ENCODE assay signal across 7 cellular contexts in the genomic region with DNA sequence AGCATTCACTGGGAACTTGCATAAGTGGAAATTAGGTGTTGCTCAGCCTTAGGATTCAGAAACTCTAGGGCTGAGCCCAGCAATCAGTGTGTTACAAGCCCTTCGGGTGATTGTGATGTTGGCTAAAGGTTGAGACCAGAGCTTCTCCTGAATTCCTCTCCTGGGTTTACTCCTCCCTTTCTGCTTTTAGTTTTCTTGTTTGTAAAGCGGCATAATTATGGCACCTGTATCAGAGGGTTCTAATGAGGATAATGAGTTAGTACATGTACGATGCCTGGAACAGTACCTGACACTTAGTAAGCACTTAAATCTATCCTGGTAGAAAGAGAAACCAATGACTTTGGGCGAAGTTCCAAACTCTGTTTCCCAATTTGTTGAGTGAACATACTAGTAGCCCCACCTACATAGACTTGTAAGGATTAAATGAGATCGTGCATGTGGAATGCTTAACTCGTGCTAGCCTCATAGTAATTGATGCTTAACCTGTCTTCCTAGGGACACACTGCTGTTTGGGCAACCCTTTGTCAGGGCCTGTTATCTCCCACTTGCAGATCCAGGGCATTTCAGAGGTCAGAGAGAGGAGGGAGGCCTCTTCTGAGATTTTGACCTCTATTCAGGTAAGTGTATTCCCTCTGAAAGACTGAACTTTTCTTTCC. TPM values are rescaled to one million over a fixed set of nuclear protein-coding genes. Genes with fewer than 3 reads are reported as not detected.
DNase-seq lines count a peak whose midpoint lies in the region; FAIRE-seq and TF ChIP-seq lines count a peak whose summit lies in the region.

No MANE protein-coding gene starts in this region.

- peaks cover 29% of the 10 kb centered on the region for H3K36me3 ChIP-seq in PC-9 (ENCODE audit: low read depth)
- H3K36me3 ChIP-seq in endothelial cell of umbilical vein (ENCODE audit: control insufficient read depth in 2 of 2, extremely low read depth in 1 of 2, insufficient read depth in 2 of 2, low read length in 2 of 2): no peaks in the 10 kb centered on the region
- H3K36me3 ChIP-seq in prostate gland: no peaks in the 10 kb centered on the region

- POLR2A ChIA-PET in PC-9 (lab: Charles Lee; ENCODE audit: unreplicated experiment): interaction anchor here (0.6 to 1.4 kb wide), 3 partner anchors 16 to 113 kb away, joined by 3 to 7 read pairs (median 4); no protein-coding TSS in a partner anchor
- POLR2A ChIA-PET in endothelial cell of umbilical vein (lab: Charles Lee): no interaction called here

- TF ChIP-seq CTCF in PC-9 (conservative IDR thresholded peaks at IDR 0.05) (no peak), endothelial cell of umbilical vein (IDR thresholded peaks at IDR 0.05; ENCODE audit: extremely low read depth in 1 of 2, insufficient read depth in 1 of 2, low read depth in 1 of 2, low read length in 2 of 2) (no peak), prostate gland (IDR thresholded peaks at IDR 0.05) (no peak)

- WGBS in prostate gland: 97% methylated on average over 6 of the region's 6 CpGs

- H2AFZ ChIP-seq in PC-9 (peak overlapping the region; percentile 78; the same call in 1 of the 2 replicates), endothelial cell of umbilical vein (ENCODE audit: low read depth, low read length) (peak overlapping the region; percentile 86)

- H4K20me1 ChIP-seq in PC-9 (ENCODE audit: insufficient read depth): peaks cover 29% of the 10 kb centered on the region
- H4K20me1 ChIP-seq in endothelial cell of umbilical vein (replicated peaks; ENCODE audit: control insufficient read depth, extremely low read depth, insufficient read depth, low read length): no peaks in the 10 kb centered on the region

- CTCF ChIA-PET in PC-9 (lab: Charles Lee): no interaction called here
- CTCF ChIA-PET in endothelial cell of umbilical vein (lab: Charles Lee): interaction anchor here (0.7 to 2.2 kb wide), 6 partner anchors 9 to 50 kb away, joined by 3 to 5 read pairs (median 4); no protein-coding TSS in a partner anchor

- peak; percentile 76 for FAIRE-seq in GM19239 (lab: Jason Lieb, UNC)
- FAIRE-seq in endothelial cell of umbilical vein (lab: Jason Lieb, UNC): peak; percentile 43

- DNase-seq in GM19239 (ENCODE audit: insufficient read length, low spot score) (no peak), PC-9 (peak in 1 of 2 experiments; percentile 84), endothelial cell of umbilical vein (ENCODE audit: low read depth, low spot score) (no peak), prostate gland (ENCODE audit: low spot score) (no peak), activated gamma-delta T cell treated with Interleukin-2 at 50 U/mL for 16 hours (no peak), KBM-7 (no peak), NCI-H2227 (lab: John Stamatoyannopoulos, UW; ENCODE audit: unreplicated experiment) (no peak)

- H3K4me1 ChIP-seq in PC-9 (replicated peaks; ENCODE audit: insufficient read depth) (peaks cover 22% of the 10 kb centered on the region), endothelial cell of umbilical vein (ENCODE audit: control insufficient read depth, extremely low read depth, insufficient read depth, low read length) (peaks cover 16% of the 10 kb centered on the region), prostate gland (replicated peaks) (peaks cover 2% of the 10 kb centered on the region)

- no peaks in the 10 kb centered on the region for H3K9me1 ChIP-seq in endothelial cell of umbilical vein (replicated peaks; ENCODE audit: control insufficient read depth, extremely low read depth, insufficient read depth, low read length)

- intact Hi-C loops in PC-9 (cut with micrococcal nuclease; ENCODE audit: unreplicated experiment) (loop anchor here (2.0 to 5.0 kb wide), 2 partner anchors 47 to 92 kb away; no protein-coding TSS in a partner anchor), endothelial cell of umbilical vein (cut with micrococcal nuclease) (loop anchor here (2.0 kb wide), 2 partner anchors 33 to 99 kb away; no protein-coding TSS in a partner anchor), prostate gland (cut with DNase I) (loop anchor here (2.0 to 5.0 kb wide), 3 partner anchors 49 to 97 kb away; no protein-coding TSS in a partner anchor)

- H3K9me2 ChIP-seq in PC-9 (ENCODE audit: insufficient read depth): no peaks in the 10 kb centered on the region

- H3K27me3 ChIP-seq in PC-9 (ENCODE audit: insufficient read depth, low read depth) (no peaks in the 10 kb centered on the region), endothelial cell of umbilical vein (ENCODE audit: control insufficient read depth in 2 of 2, insufficient read depth in 2 of 2, low read length in 2 of 2) (no peaks in the 10 kb centered on the region), prostate gland (replicated peaks; ENCODE audit: insufficient read depth) (no peaks in the 10 kb centered on the region)

- peak overlapping the region; percentile 65 for H3K4me2 ChIP-seq in PC-9
- H3K4me2 ChIP-seq in endothelial cell of umbilical vein (ENCODE audit: insufficient read depth, low read length): peak overlapping the region; percentile 3

- H3K79me2 ChIP-seq in PC-9 (ENCODE audit: low read depth) (peaks cover 37% of the 10 kb centered on the region), endothelial cell of umbilical vein (ENCODE audit: control insufficient read depth, insufficient read depth, low read length) (peaks cover 29% of the 10 kb centered on the region)

- no peak overlapping the region for H3K9ac ChIP-seq in endothelial cell of umbilical vein (replicated peaks; ENCODE audit: extremely low read depth, insufficient read depth, low read length)

- in situ Hi-C loops in KBM-7 (cut with MboI; ENCODE audit: low pct_unique_long_range_greater_than_20kb, low sequenced_read_pairs): no loop called here

- dilution Hi-C loops in endothelial cell of umbilical vein (cut with MboI; ENCODE audit: extremely low pct_ligation_motif_present, low sequenced_read_pairs): no loop called here

- peak overlapping the region; percentile 86; the same call in 1 of the 2 replicates for H3K4me3 ChIP-seq in PC-9
- no peak overlapping the region for H3K4me3 ChIP-seq in endothelial cell of umbilical vein (replicated peaks in 1 of 3; ENCODE audit: insufficient read depth in 1 of 3, low read depth in 1 of 3, low read length in 3 of 3)
- H3K4me3 ChIP-seq in prostate gland: no peak overlapping the region

- TF ChIP-seq POLR2A in endothelial cell of umbilical vein (IDR thresholded peaks at IDR 0.05; ENCODE audit: low read depth, low read length) (no peak), prostate gland (IDR thresholded peaks at IDR 0.05) (no peak)

- peak overlapping the region; percentile 92 for H3K27ac ChIP-seq in PC-9
- H3K27ac ChIP-seq in endothelial cell of umbilical vein (ENCODE audit: insufficient read depth, low read depth, low read length): no peak overlapping the region
- peak overlapping the region; percentile 99 to 100 for H3K27ac ChIP-seq in prostate gland

- H3F3A ChIP-seq in PC-9 (ENCODE audit: insufficient read depth, low read depth): peaks cover 43% of the 10 kb centered on the region

- no peaks in the 10 kb centered on the region for H3K9me3 ChIP-seq in PC-9 (ENCODE audit: insufficient read depth, low read depth)
- no peaks in the 10 kb centered on the region for H3K9me3 ChIP-seq in endothelial cell of umbilical vein (replicated peaks; ENCODE audit: control insufficient read depth, insufficient read depth, low read length)
- H3K9me3 ChIP-seq in prostate gland: no peaks in the 10 kb centered on the region

- BruUV-seq in PC-9 (replicated peaks; lab: Mats Ljungman, UMichigan) (no TSS peak), endothelial cell of umbilical vein (replicated peaks; lab: Mats Ljungman, UMichigan) (no TSS peak)

TF ChIP-seq in endothelial cell of umbilical vein, 7 proteins besides CTCF, POLR2A, EP300 and RAD21:
- TF ChIP-seq MYC (IDR thresholded peaks at IDR 0.05; ENCODE audit: low read depth, low read length) (no peak), GATA2 (IDR thresholded peaks at IDR 0.05; ENCODE audit: insufficient read depth, insufficient read length, low read depth, low read length) (no peak), FOS (IDR thresholded peaks at IDR 0.05; ENCODE audit: borderline replicate concordance, insufficient read depth, low read length) (no peak), JUN (IDR thresholded peaks at IDR 0.05; ENCODE audit: borderline replicate concordance, insufficient read depth, insufficient read length, low read depth) (no peak), EZH2 (IDR thresholded peaks at IDR 0.05; ENCODE audit: borderline replicate concordance, low read depth, low read length, severe bottlenecking) (no peak), POLR2AphosphoS5 (IDR thresholded peaks at IDR 0.05; ENCODE audit: insufficient read depth, low read depth, low read length) (no peak)
- TF ChIP-seq, protein P1, sequence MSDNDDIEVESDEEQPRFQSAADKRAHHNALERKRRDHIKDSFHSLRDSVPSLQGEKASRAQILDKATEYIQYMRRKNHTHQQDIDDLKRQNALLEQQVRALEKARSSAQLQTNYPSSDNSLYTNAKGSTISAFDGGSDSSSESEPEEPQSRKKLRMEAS (IDR thresholded peaks at IDR 0.05; ENCODE audit: insufficient read depth, insufficient read length): no peak

RNA-seq across cellular contexts. Expression of a gene that starts 0.9 kb away (rescaled TPM):
- total RNA-seq in PC-9 (2021) (231 and 240 TPM in 2 replicates), endothelial cell of umbilical vein (105 and 108 TPM in 2 replicates), prostate gland (100 to 1,000 TPM; 118 to 222 TPM)
- 54.5 and 58.5 TPM in 2 replicates for polyA plus RNA-seq in endothelial cell of umbilical vein
- 61.7 and 70.4 TPM in 2 replicates for polyA plus RNA-seq in endothelial cell of umbilical vein (2011; cell fraction: cytosol; rRNA removed)
- polyA plus RNA-seq in endothelial cell of umbilical vein (2011; cell fraction: nucleus; rRNA removed): 99.6 and 120 TPM in 2 replicates
- 76.0 and 97.3 TPM in 2 replicates for polyA plus RNA-seq in endothelial cell of umbilical vein (2012)
- polyA minus RNA-seq in endothelial cell of umbilical vein: 61.0 and 62.0 TPM in 2 replicates
- 42.7 TPM for polyA minus RNA-seq in endothelial cell of umbilical vein (2011; cell fraction: cytosol; rRNA and poly(A)+ RNA removed)
- 26.8 and 29.3 TPM in 2 replicates for polyA minus RNA-seq in endothelial cell of umbilical vein (2011; cell fraction: nucleus; rRNA and poly(A)+ RNA removed)
